ENCODE assay signal across 8 cellular contexts in genomic region chr12:23542187-23542586, GRCh38.
"Had no signal": no experiment of that assay in that cellular context is flagged by ENCODE, and none has a peak within 500 bp of the region (broad histone marks: within the 10 kb centered on the region; RNA-seq: fewer than 3 reads in every experiment).

No MANE protein-coding gene starts in this region.

- DNase-seq: GDM1, GF-D8 had no signal

- H3K4me3 ChIP-seq: GM12878 had no signal

- ATAC-seq: GM12878 had no signal

- FAIRE-seq: G401.6, GM12878, GM12891, GM12892, GM18507, GM19239 had no signal
